In genomic region chr6:42195415-42195814, GRCh38 we compare ENCODE assay signal across 25 cellular contexts. TPM values are rescaled to one million over a fixed set of nuclear protein-coding genes. Genes with fewer than 3 reads are reported as not detected.
"Had no signal": no experiment of that assay in that cellular context is flagged by ENCODE, and none has a peak within 500 bp of the region (broad histone marks: within the 10 kb centered on the region; RNA-seq: fewer than 3 reads in every experiment).

No MANE protein-coding gene starts in this region.

- H3K27ac ChIP-seq: esophagus muscularis mucosa, foreskin keratinocyte, heart right ventricle, ovary, right lobe of liver, thyroid gland, upper lobe of right lung, VCaP had no signal

- DNase-seq: activated CD4-positive, alpha-beta T cell treated with anti-CD3 and anti-CD28 coated beads for 4 hours; activated CD4-positive, alpha-beta T cell treated with anti-CD3 and anti-CD28 coated beads, Interleukin-2, amount 50 U/mL, for 4 hours; activated naive CD4-positive, alpha-beta T cell; activated T-cell treated with anti-CD3 and anti-CD28 coated beads for 4 hours; activated T-cell treated with anti-CD3 and anti-CD28 coated beads, Interleukin-2, amount 50 U/mL, for 72 hours; endodermal cell; foreskin keratinocyte; heart right ventricle; midbrain; naive thymus-derived CD4-positive, alpha-beta T cell; ovary; right lobe of liver; stimulated activated CD4-positive, alpha-beta T cell treated with anti-CD3 and anti-CD28 coated beads, Interleukin-2, amount 100 ng/mL, for 48 hours; stimulated activated naive CD8-positive, alpha-beta T cell treated with anti-CD3 and anti-CD28 coated beads, Interleukin-15, Interleukin-2, amounts not matched to agents 100 U/mL and 50 U/mL, for 24 hours; thyroid gland; upper lobe of right lung had no signal

- H3K27me3 ChIP-seq: esophagus muscularis mucosa, foreskin keratinocyte, heart right ventricle, ovary, right lobe of liver, thyroid gland, upper lobe of right lung had no signal

- ATAC-seq: activated naive CD4-positive, alpha-beta T cell treated with anti-CD3 and anti-CD28 coated beads, Interleukin-2, amount 50 U/mL, for 72 hours; activated T-cell treated with anti-CD3 and anti-CD28 coated beads, Interleukin-2, amount 50 U/mL, for 72 hours; foreskin keratinocyte; naive thymus-derived CD4-positive, alpha-beta T cell; stimulated activated naive CD8-positive, alpha-beta T cell treated with anti-CD3 and anti-CD28 coated beads, Interleukin-15, Interleukin-2, amounts not matched to agents 100 U/mL and 50 U/mL, for 24 hours; upper lobe of right lung had no signal

- H3K36me3 ChIP-seq: esophagus muscularis mucosa, ovary, right lobe of liver, thyroid gland, upper lobe of right lung had no signal

- H3K4me3 ChIP-seq: esophagus muscularis mucosa, heart right ventricle, ovary, right lobe of liver, thyroid gland, upper lobe of right lung had no signal

- H3K4me1 ChIP-seq: right lobe of liver, upper lobe of right lung had no signal

- H3K9me3 ChIP-seq: ovary, right lobe of liver, thyroid gland, upper lobe of right lung had no signal

- FAIRE-seq: bronchial epithelial cell, TTC549 had no signal

RNA-seq across cellular contexts. Expression of gene GUCA1A, which starts 22.3 kb away (rescaled TPM):
- total RNA-seq: bronchial epithelial cell; esophagus muscularis mucosa; foreskin keratinocyte; heart right ventricle; lower leg skin; naive thymus-derived CD4-positive, alpha-beta T cell; ovary; right lobe of liver; skeletal muscle tissue; subcutaneous adipose tissue; thyroid gland; upper lobe of right lung had no signal
- polyA plus RNA-seq: heart right ventricle; naive thymus-derived CD4-positive, alpha-beta T cell had no signal

RNA-seq across cellular contexts. Expression of gene C6orf132, which starts 53.0 kb away (rescaled TPM):
- polyA plus RNA-seq: naive thymus-derived CD4-positive, alpha-beta T cell; neural cell had no signal
